In the genomic region with DNA sequence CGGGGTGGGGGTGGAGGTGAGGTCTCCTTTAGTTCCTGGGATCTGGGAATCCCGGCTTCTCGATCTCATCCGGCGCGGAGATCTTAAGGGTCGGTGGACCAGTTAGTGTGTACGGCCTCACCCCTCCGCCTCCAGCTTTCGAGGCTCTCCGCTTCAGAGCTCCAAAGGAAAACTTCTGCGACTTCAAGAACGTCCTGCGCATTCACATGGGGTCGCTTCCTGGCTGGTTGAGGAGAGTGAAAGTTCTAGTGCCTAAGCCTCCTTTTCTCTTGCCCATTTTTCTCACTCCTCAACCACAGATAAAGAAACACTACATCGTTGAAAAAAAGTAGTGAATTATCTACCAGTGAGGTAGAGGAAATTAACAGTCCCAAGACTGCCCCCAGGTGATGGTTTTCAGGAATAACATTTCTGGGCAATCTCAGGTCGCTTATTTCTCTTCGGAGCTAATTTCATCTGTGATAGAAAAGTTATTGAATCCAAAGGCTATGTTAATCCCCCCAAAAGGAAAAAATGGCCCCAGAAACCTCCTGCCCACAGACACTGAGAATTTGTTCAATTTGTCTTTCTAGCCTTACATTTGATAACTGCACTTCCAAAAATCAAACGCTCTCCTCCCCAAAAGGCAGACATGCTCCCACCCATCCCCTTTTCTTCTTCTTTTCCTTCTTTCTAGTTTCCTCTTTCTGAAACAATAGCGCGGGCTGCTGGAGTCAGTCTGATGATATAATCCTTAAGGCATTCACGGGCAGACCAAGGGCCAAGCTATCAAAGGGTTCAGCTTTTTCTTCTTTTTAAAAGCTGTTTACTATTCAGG, we compare ENCODE assay signal across 8 cellular contexts. TPM values are rescaled to one million over a fixed set of nuclear protein-coding genes. Genes with fewer than 3 reads are reported as not detected.
DNase-seq lines count a peak whose midpoint lies in the region; ATAC-seq and TF ChIP-seq lines count a peak whose summit lies in the region.

No MANE protein-coding gene starts in this region.

- 33 to 71% methylated on average over 10 to 22 of the region's 22 CpGs for WGBS in endodermal cell (ENCODE audit: insufficient coverage in 1 of 2, insufficient read length in 1 of 2), 2 experiments

- H3K9ac ChIP-seq in endodermal cell (ENCODE audit: extremely low read depth, low read length, poor library complexity, severe bottlenecking): no peak overlapping the region

- no peak overlapping the region for H3K27ac ChIP-seq in CD4-positive, alpha-beta T cell (ENCODE audit: low read depth, low read length)
- H3K27ac ChIP-seq in endodermal cell (ENCODE audit: low read depth, low read length): no peak overlapping the region
- no peak overlapping the region for H3K27ac ChIP-seq in uterus

- no peak overlapping the region for H3K27ac Mint-ChIP-seq in CD4-positive, alpha-beta T cell
- H3K27ac Mint-ChIP-seq in IgD-negative memory B cell: peak overlapping the region; percentile 65 to 78 (median 69)
- H3K27ac Mint-ChIP-seq in endodermal cell: no peak overlapping the region

- peaks cover 85% of the 10 kb centered on the region for H3K27me3 Mint-ChIP-seq in CD4-positive, alpha-beta T cell
- peaks cover 42% of the 10 kb centered on the region for H3K27me3 Mint-ChIP-seq in IgD-negative memory B cell
- H3K27me3 Mint-ChIP-seq in endodermal cell (ENCODE audit: insufficient read depth): peaks cover 93% of the 10 kb centered on the region

- H3K4me1 Mint-ChIP-seq in CD4-positive, alpha-beta T cell (ENCODE audit: low read depth): peaks cover 12% of the 10 kb centered on the region
- H3K4me1 Mint-ChIP-seq in IgD-negative memory B cell (peaks cover 5 to 7% (median 7%) of the 10 kb centered on the region in 3 donors), endodermal cell (peaks cover 12% of the 10 kb centered on the region)

- no peak for TF ChIP-seq POLR2A in uterus (IDR thresholded peaks at IDR 0.05)

- in situ Hi-C loops in SK-MEL-5 (cut with HindIII; ENCODE audit: low pct_unique_long_range_greater_than_20kb, low sequenced_read_pairs): no loop called here

- H3K4me1 ChIP-seq in endodermal cell (ENCODE audit: control insufficient read depth, insufficient read depth, low read length) (no peaks in the 10 kb centered on the region), mucosa of descending colon (ENCODE audit: low read depth) (peaks cover 12% of the 10 kb centered on the region), uterus (peaks cover 0 to 23% of the 10 kb centered on the region in 2 donors)

- peaks cover 3% of the 10 kb centered on the region for H3K9me3 Mint-ChIP-seq in CD4-positive, alpha-beta T cell
- H3K9me3 Mint-ChIP-seq in IgD-negative memory B cell: peaks cover 0 to 8% (median 5%) of the 10 kb centered on the region in 3 donors
- H3K9me3 Mint-ChIP-seq in endodermal cell: no peaks in the 10 kb centered on the region

- intact Hi-C loops in CD4-positive, alpha-beta T cell (cut with DNase I, micrococcal nuclease): no loop called here
- intact Hi-C loops in mucosa of descending colon (cut with DNase I, micrococcal nuclease) (no loop called here), uterus (cut with DNase I; ENCODE audit: low total_unique reads) (no loop called here)

- no peaks in the 10 kb centered on the region for H3K36me3 Mint-ChIP-seq in CD4-positive, alpha-beta T cell (ENCODE audit: low read depth)
- H3K36me3 Mint-ChIP-seq in IgD-negative memory B cell (peaks cover 2% of the 10 kb centered on the region), endodermal cell (ENCODE audit: low read depth) (no peaks in the 10 kb centered on the region)

- H3K27me3 ChIP-seq in CD4-positive, alpha-beta T cell (ENCODE audit: control insufficient read depth, insufficient read depth, low read length): peaks cover 72% of the 10 kb centered on the region
- peaks cover 67% of the 10 kb centered on the region for H3K27me3 ChIP-seq in endodermal cell (ENCODE audit: control insufficient read depth, insufficient read depth, low read length, poor library complexity, severe bottlenecking)
- H3K27me3 ChIP-seq in uterus: peaks cover 20 to 48% of the 10 kb centered on the region in 2 donors

- H3K4me3 Mint-ChIP-seq in CD4-positive, alpha-beta T cell: peak overlapping the region; percentile 35
- H3K4me3 Mint-ChIP-seq in IgD-negative memory B cell (peak overlapping the region; percentile 27 to 88 (median 78)), endodermal cell (peak overlapping the region; percentile 47)

- DNase-seq in CD4-positive, alpha-beta T cell: no peak
- DNase-seq in SK-MEL-5 (ENCODE audit: low read depth, low spot score): peak; percentile 50
- peak; percentile 79 for DNase-seq in endodermal cell
- DNase-seq in mucosa of descending colon: peak in 1 of 3 donors; percentile 38
- no peak for DNase-seq in uterus
- DNase-seq in NCI-H1048 (lab: John Stamatoyannopoulos, UW): no peak

- no peak for ATAC-seq in CD4-positive, alpha-beta T cell (ENCODE audit: poor library complexity)
- ATAC-seq in GM18867 (IDR thresholded peaks at IDR 0.05; ENCODE audit: unreplicated experiment) (peak; percentile 65), mucosa of descending colon (peak; percentile 66)

- H3K36me3 ChIP-seq in endodermal cell (ENCODE audit: control insufficient read depth, insufficient read depth, low read length) (no peaks in the 10 kb centered on the region), mucosa of descending colon (ENCODE audit: low read depth) (no peaks in the 10 kb centered on the region), uterus (no peaks in the 10 kb centered on the region)

- CTCF ChIA-PET in CD4-positive, alpha-beta T cell (lab: Charles Lee): no interaction called here

- H3K9me3 ChIP-seq in CD4-positive, alpha-beta T cell (ENCODE audit: control insufficient read depth, low read length): peaks cover 25% of the 10 kb centered on the region
- H3K9me3 ChIP-seq in endodermal cell (ENCODE audit: control insufficient read depth, low read length) (no peaks in the 10 kb centered on the region), mucosa of descending colon (no peaks in the 10 kb centered on the region), uterus (no peaks in the 10 kb centered on the region)

- POLR2A ChIA-PET in CD4-positive, alpha-beta T cell (lab: Charles Lee): no interaction called here

- no peak for TF ChIP-seq CTCF in CD4-positive, alpha-beta T cell (IDR thresholded peaks at IDR 0.05)
- TF ChIP-seq CTCF in endodermal cell (conservative IDR thresholded peaks at IDR 0.05): peak; percentile 80
- TF ChIP-seq CTCF in mucosa of descending colon (IDR thresholded peaks at IDR 0.05): no peak
- TF ChIP-seq CTCF in uterus (IDR thresholded peaks at IDR 0.05): peak; percentile 36 to 53 (median 46)

- peak overlapping the region; percentile 22 for H3K4me3 ChIP-seq in endodermal cell (ENCODE audit: low read length)
- H3K4me3 ChIP-seq in mucosa of descending colon: no peak overlapping the region
- peak overlapping the region in 1 of 2 donors; percentile 10 for H3K4me3 ChIP-seq in uterus

RNA-seq across cellular contexts. Expression of gene TBX15, which starts 20.5 kb away (rescaled TPM):
- not detected for total RNA-seq in CD4-positive, alpha-beta T cell
- polyA plus RNA-seq in IgD-negative memory B cell: not detected
- total RNA-seq in SK-MEL-5 (2014; rRNA removed; shearing (Covaris generic)): 0.18 and 0.64 TPM in 2 replicates
- polyA plus RNA-seq in SK-MEL-5 (2015; cell fraction: cytosol; rRNA removed): 0.12 TPM in 1 of 2 replicates, not detected in the other
- not detected in 2 replicates for polyA plus RNA-seq in SK-MEL-5 (2015; cell fraction: nucleus; rRNA removed)
- total RNA-seq in endodermal cell: under 1 TPM in 1 of 2 donors, not detected in 1; 0.09 TPM
- polyA plus RNA-seq in endodermal cell (2013, experiment 1 of 2): 3.6 TPM
- polyA plus RNA-seq in endodermal cell (2013, experiment 2 of 2): 2.9 TPM
- not detected for total RNA-seq in mucosa of descending colon
- under 1 TPM in 2 of 4 donors, not detected in 2; 0.21 to 0.62 TPM for total RNA-seq in uterus

Comparison
In these comparisons a context has a peak if more than half of its experiments do, and no peak if none do; other contexts are left out.
1. DNase-seq: peak in SK-MEL-5 (single experiment) and endodermal cell (single experiment); none in CD4-positive, alpha-beta T cell (0 of 10), uterus (0 of 2) and NCI-H1048 (single experiment).
2. H3K27ac Mint-ChIP-seq: peak in IgD-negative memory B cell (3 of 3); none in CD4-positive, alpha-beta T cell (single experiment) and endodermal cell (single experiment).
3. CTCF ChIP-seq: peak in endodermal cell (single experiment) and uterus (4 of 4); none in CD4-positive, alpha-beta T cell (single experiment) and mucosa of descending colon (single experiment).
4. Peak in every context shown above with its lines, with median percentiles within 50 percentile points of each other: H3K4me3 Mint-ChIP-seq.